In the genomic region with DNA sequence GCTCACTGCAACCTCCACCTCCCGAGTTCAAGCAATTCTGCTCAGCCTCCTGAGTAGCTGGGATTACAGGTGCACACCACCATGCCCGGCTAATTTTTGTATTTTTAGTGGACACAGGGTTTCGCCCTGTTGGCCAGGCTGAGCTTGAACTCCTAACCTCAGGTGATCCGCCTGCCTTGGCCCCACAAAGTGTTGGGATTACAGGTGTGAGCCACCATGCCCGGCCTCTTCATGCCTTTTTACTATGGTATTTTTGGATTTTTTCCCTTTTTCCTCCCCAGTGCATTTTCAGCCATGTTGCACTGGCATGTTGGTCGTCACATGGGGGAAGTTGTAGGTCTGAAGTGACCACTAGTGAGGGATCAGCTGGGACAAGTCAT, we compare ENCODE assay signal across 8 cellular contexts. TPM values are rescaled to one million over a fixed set of nuclear protein-coding genes. Genes with fewer than 3 reads are reported as not detected.
DNase-seq lines count a peak whose midpoint lies in the region; ATAC-seq, FAIRE-seq and TF ChIP-seq lines count a peak whose summit lies in the region.
"Not testable (repeated sequence)": the region's sequence is repeated elsewhere in the genome, so short reads cannot be mapped to it uniquely, and the experiment has no call there.

No MANE protein-coding gene starts in this region.

- POLR2A ChIA-PET in CD8-positive, alpha-beta T cell (lab: Charles Lee): interaction anchor here (0.8 to 2.1 kb wide), 2 partner anchors 10 to 409 kb away, joined by 3 to 8 read pairs; a partner anchor contains a TSS
- POLR2A ChIA-PET in H1 (lab: Charles Lee; ENCODE audit: partially characterized antibody): interaction anchor here (0.6 kb wide), 1 partner anchor 33 kb away, joined by 4 read pairs; no protein-coding TSS in a partner anchor

- H3K36me3 ChIP-seq in CD8-positive, alpha-beta T cell (ENCODE audit: insufficient read depth, low read length); H1 (ENCODE audit: control insufficient read depth in 2 of 4, insufficient read depth in 4 of 4, low read length in 3 of 4); kidney (ENCODE audit: control insufficient read depth in 1 of 2, insufficient read depth in 2 of 2, low read length in 2 of 2); ovary: not testable (repeated sequence)
- H3K36me3 ChIP-seq in stomach: peaks cover 9 to 35% (median 35%) of the 10 kb centered on the region in 4 donors

- H3K4me3 Mint-ChIP-seq in CD8-positive, alpha-beta T cell; neural crest cell: not testable (repeated sequence)

- not testable (repeated sequence) for H4K8ac ChIP-seq in H1 (ENCODE audit: extremely low read depth, insufficient read depth, low read length)

- TF ChIP-seq EP300 in H1 (IDR thresholded peaks at IDR 0.05; ENCODE audit: borderline replicate concordance in 1 of 2, low read depth in 2 of 2, low read length in 2 of 2); ovary (IDR thresholded peaks at IDR 0.05); stomach (IDR thresholded peaks at IDR 0.05): not testable (repeated sequence)

- peaks cover 17% of the 10 kb centered on the region for H3K4me1 Mint-ChIP-seq in CD8-positive, alpha-beta T cell (ENCODE audit: low read depth)
- not testable (repeated sequence) for H3K4me1 Mint-ChIP-seq in neural crest cell

- not testable (repeated sequence) for H3K14ac ChIP-seq in H1 (ENCODE audit: insufficient read length)

- peak overlapping the region; percentile 30 for H3K27ac Mint-ChIP-seq in CD8-positive, alpha-beta T cell
- H3K27ac Mint-ChIP-seq in neural crest cell (ENCODE audit: unreplicated experiment): peak overlapping the region; percentile 78

- TF ChIP-seq POLR2A in H1 (IDR thresholded peaks at IDR 0.05; ENCODE audit: control extremely low read depth in 1 of 2, low read depth in 2 of 2, low read length in 2 of 2); ovary (IDR thresholded peaks at IDR 0.05); stomach (IDR thresholded peaks at IDR 0.05): not testable (repeated sequence)

- H3K27me3 Mint-ChIP-seq in CD8-positive, alpha-beta T cell (ENCODE audit: low read depth); neural crest cell (ENCODE audit: low read depth): not testable (repeated sequence)

- not testable (repeated sequence) for H4K20me1 ChIP-seq in H1 (replicated peaks in 1 of 2; ENCODE audit: control insufficient read depth in 1 of 2, insufficient read depth in 2 of 2, low read length in 2 of 2)

- not testable (repeated sequence) for H2BK20ac ChIP-seq in H1 (ENCODE audit: low read length)

- not testable (repeated sequence) for H2BK120ac ChIP-seq in H1 (replicated peaks; ENCODE audit: low read depth, low read length)

- H3K4me1 ChIP-seq in CD8-positive, alpha-beta T cell (ENCODE audit: insufficient read depth, low read length); H1 (replicated peaks in 1 of 4; ENCODE audit: control insufficient read depth in 3 of 4, insufficient read depth in 4 of 4, low read length in 3 of 4); kidney (ENCODE audit: control insufficient read depth in 1 of 2, insufficient read depth in 1 of 2, low read depth in 1 of 2, low read length in 2 of 2); ovary (ENCODE audit: insufficient read depth): not testable (repeated sequence)
- peaks cover 0 to 10% (median 0%) of the 10 kb centered on the region in 4 donors for H3K4me1 ChIP-seq in stomach

- H3K4me3 ChIP-seq in CD8-positive, alpha-beta T cell (ENCODE audit: low read depth, low read length); H1 (ENCODE audit: extremely low read depth in 1 of 4, insufficient read depth in 2 of 4, low read depth in 3 of 4, low read length in 4 of 4); kidney (ENCODE audit: low read length in 2 of 2); ovary; stomach: not testable (repeated sequence)

- peak overlapping the region; percentile 81; the same call in 1 of the 2 replicates for H2BK15ac ChIP-seq in H1 (ENCODE audit: low read length)

- TF ChIP-seq CTCF in CD8-positive, alpha-beta T cell (IDR thresholded peaks at IDR 0.05); H1 (IDR thresholded peaks at IDR 0.05; ENCODE audit: control extremely low read depth in 1 of 3, insufficient read depth in 1 of 3, low read depth in 1 of 3, low read length in 3 of 3); kidney (IDR thresholded peaks at IDR 0.05; ENCODE audit: borderline replicate concordance, extremely low read depth, insufficient read depth); neural crest cell (conservative IDR thresholded peaks at IDR 0.05); ovary (IDR thresholded peaks at IDR 0.05); stomach (IDR thresholded peaks at IDR 0.05): not testable (repeated sequence)

- peak overlapping the region; percentile 48; the same call in 1 of the 2 replicates for H3K18ac ChIP-seq in H1 (ENCODE audit: extremely low read depth, low read length)

- H3K4me2 ChIP-seq in H1 (ENCODE audit: insufficient read depth in 1 of 2, low read depth in 2 of 2, low read length in 2 of 2): not testable (repeated sequence)

- FAIRE-seq in H1 (lab: Jason Lieb, UNC); kidney (lab: Jason Lieb, UNC): not testable (repeated sequence)

- H2AFZ ChIP-seq in H1 (ENCODE audit: low read length): not testable (repeated sequence)

- H2AK5ac ChIP-seq in H1 (ENCODE audit: low read depth, low read length): not testable (repeated sequence)

- peak overlapping the region; percentile 22 for H4K5ac ChIP-seq in H1 (ENCODE audit: insufficient read length, low read depth, low read length)

- WGBS in H1 (ENCODE audit: extremely low coverage in 1 of 2, insufficient coverage in 1 of 2, insufficient read length in 1 of 2, insufficient replicate concordance in 2 of 2, low coverage in 1 of 2, low lambda C conversion rate in 2 of 2, missing lambda C conversion rate in 1 of 2), 2 experiments: 92% methylated on average over 5 of the region's 6 CpGs; no CpG with 5 or more reads in 1 of the 2 experiments
- WGBS in ovary, 3 donors: 92 to 95% (median 94%) methylated on average over 6 of the region's 6 CpGs
- 88 to 96% (median 93%) methylated on average over 6 of the region's 6 CpGs for WGBS in stomach, 5 donors

- 0 out of 2 replicates have a peak overlapping the region, but pooled peaks have one; percentile 35 for H2BK5ac ChIP-seq in H1 (ENCODE audit: low read depth, low read length)

- ATAC-seq in CD8-positive, alpha-beta T cell: not testable (repeated sequence)

- peaks cover 25% of the 10 kb centered on the region for H3K36me3 Mint-ChIP-seq in CD8-positive, alpha-beta T cell
- H3K36me3 Mint-ChIP-seq in neural crest cell (ENCODE audit: low read depth): not testable (repeated sequence)

- H3K4ac ChIP-seq in H1 (replicated peaks; ENCODE audit: insufficient read length, low read depth, low read length): not testable (repeated sequence)

- not testable (repeated sequence) for H3K9ac ChIP-seq in H1 (replicated peaks in 1 of 4; ENCODE audit: extremely low read depth in 1 of 4, low read depth in 3 of 4, low read length in 3 of 4); kidney (ENCODE audit: low read length in 2 of 2)

- H3K27me3 ChIP-seq in CD8-positive, alpha-beta T cell (ENCODE audit: insufficient read depth, low read length); H1 (replicated peaks in 1 of 4; ENCODE audit: control insufficient read depth in 3 of 4, extremely low read depth in 1 of 4, insufficient read depth in 3 of 4, low read length in 3 of 4); ovary; stomach: not testable (repeated sequence)

- H4K91ac ChIP-seq in H1 (replicated peaks; ENCODE audit: insufficient read length, low read length): not testable (repeated sequence)

- H3K27ac ChIP-seq in CD8-positive, alpha-beta T cell (ENCODE audit: low read depth, low read length); H1 (ENCODE audit: low read depth, low read length); kidney (ENCODE audit: low read depth in 2 of 2, low read length in 2 of 2); ovary; stomach: not testable (repeated sequence)

- TF ChIP-seq RAD21 in H1 (IDR thresholded peaks at IDR 0.05 in 1 of 2, conservative IDR thresholded peaks at IDR 0.05 in 1 of 2; ENCODE audit: low read depth in 2 of 2, low read length in 2 of 2): not testable (repeated sequence)

- H2BK12ac ChIP-seq in H1 (ENCODE audit: low read depth, low read length): peak overlapping the region; percentile 50; the same call in 1 of the 2 replicates

- peaks cover 13% of the 10 kb centered on the region; the same call in 1 of the 2 replicates for H3K23me2 ChIP-seq in H1 (ENCODE audit: low read depth, low read length)

- peak in 1 of 7 experiments; percentile 46 for DNase-seq in CD8-positive, alpha-beta T cell
- DNase-seq in activated effector memory CD4-positive, alpha-beta T cell treated with anti-CD3 and anti-CD28 coated beads, Interleukin-2, amount 50 U/mL, for 16 hours: peak; percentile 39
- DNase-seq in H1 (ENCODE audit: low read depth in 1 of 2, low spot score in 2 of 2); neural crest cell (ENCODE audit: low read depth, low spot score): not testable (repeated sequence)
- peak; percentile 37 for DNase-seq in kidney
- DNase-seq in ovary: peak in 4 of 5 donors; percentile 4 to 19 (median 6)
- DNase-seq in stomach: peak; percentile 4

- H3K9me3 Mint-ChIP-seq in CD8-positive, alpha-beta T cell; neural crest cell: not testable (repeated sequence)

- not testable (repeated sequence) for H3K79me2 ChIP-seq in H1 (ENCODE audit: control insufficient read depth in 1 of 2, insufficient read depth in 2 of 2, low read length in 2 of 2)

- H3K79me1 ChIP-seq in H1 (ENCODE audit: low read depth, low read length): not testable (repeated sequence)

- CTCF ChIA-PET in CD8-positive, alpha-beta T cell (lab: Charles Lee): interaction anchor here (1.0 kb wide), 1 partner anchor 30 kb away, joined by 3 read pairs; no protein-coding TSS in a partner anchor
- CTCF ChIA-PET in H1 (lab: Charles Lee; ENCODE audit: partially characterized antibody): interaction anchor here (0.6 to 9.6 kb wide), 10 partner anchors 11 to 277 kb away, joined by 3 to 172 read pairs (median 4); no protein-coding TSS in a partner anchor

- intact Hi-C loops in CD8-positive, alpha-beta T cell (cut with DNase I, micrococcal nuclease); kidney (cut with DNase I); ovary (cut with DNase I); stomach (cut with DNase I; ENCODE audit: low total_unique reads): not testable (repeated sequence)

- not testable (repeated sequence) for H3K9me3 ChIP-seq in CD8-positive, alpha-beta T cell (ENCODE audit: low read length); H1 (ENCODE audit: insufficient read depth in 2 of 2, low read depth in 1 of 2, low read length in 1 of 2); kidney (ENCODE audit: control insufficient read depth in 1 of 2, low read length in 2 of 2); ovary; stomach

- H3K56ac ChIP-seq in H1 (replicated peaks; ENCODE audit: insufficient read length, low read depth, low read length): not testable (repeated sequence)

- H3K23ac ChIP-seq in H1 (ENCODE audit: insufficient read length): not testable (repeated sequence)

RNA-seq across cellular contexts. Expression of a gene that starts 9.4 kb away (rescaled TPM):
- total RNA-seq in CD8-positive, alpha-beta T cell: 10 to 100 TPM; 86.0 to 88.1 TPM
- polyA plus RNA-seq in PFSK-1 (2012; ENCODE audit: insufficient read length, low read depth): 38.9 TPM
- 7.0 and 9.4 TPM in 2 replicates for total RNA-seq in H1 (2021; fragmentation: NEBNext Ultra II Directional; extraction: Animal tissue kit (Norgen Biotek cat#: 25700))
- 7.1 and 12.8 TPM in 2 replicates for polyA plus RNA-seq in H1 (2011; rRNA removed)
- polyA plus RNA-seq in H1 (2011; cell fraction: cytosol; rRNA removed): 11.4 TPM
- polyA plus RNA-seq in H1 (2011; cell fraction: nucleus; rRNA removed): 56.1 TPM
- polyA plus RNA-seq in H1 (2012, experiment 1 of 2): 4.9 to 6.9 TPM (median 6.6 TPM) in 4 replicates
- 4.4 TPM for polyA plus RNA-seq in H1 (2012, experiment 2 of 2)
- 3.8 TPM for polyA plus RNA-seq in H1 (2013, experiment 1 of 2)
- 4.3 TPM for polyA plus RNA-seq in H1 (2013, experiment 2 of 2)
- polyA minus RNA-seq in H1 (2011; rRNA and poly(A)+ RNA removed): 6.0 and 7.2 TPM in 2 replicates
- polyA minus RNA-seq in H1 (2011; cell fraction: cytosol; rRNA and poly(A)+ RNA removed): 5.5 TPM
- 14.8 TPM for polyA minus RNA-seq in H1 (2011; cell fraction: nucleus; rRNA and poly(A)+ RNA removed)
- total RNA-seq in kidney: 29.2 TPM
- polyA plus RNA-seq in kidney (ENCODE audit: insufficient read depth, low read depth, low replicate concordance): 43.2 TPM
- total RNA-seq in neural crest cell: 6.8 and 7.2 TPM in 2 replicates
- 10 to 100 TPM in 6 of 7 donors, 1 to 10 TPM in 1; 10.0 to 42.4 (median 26.7) TPM for total RNA-seq in ovary
- 10 to 100 TPM in 1 of 2 donors, 1 to 10 TPM in 1; 5.5 to 64.4 TPM for polyA plus RNA-seq in ovary
- total RNA-seq in stomach: 100 to 1,000 TPM in 1 of 5 donors, 10 to 100 TPM in 4; 22.0 to 113 (median 56.6) TPM
- 10 to 100 TPM; 25.7 to 36.3 (median 34.4) TPM for polyA plus RNA-seq in stomach

RNA-seq across cellular contexts. Expression of a gene that starts 53.2 kb away (rescaled TPM):
- 1 to 10 TPM; 2.7 to 3.2 TPM for total RNA-seq in CD8-positive, alpha-beta T cell
- polyA plus RNA-seq in PFSK-1 (2012; ENCODE audit: insufficient read length, low read depth): 39.5 TPM
- total RNA-seq in H1 (2021; fragmentation: NEBNext Ultra II Directional; extraction: Animal tissue kit (Norgen Biotek cat#: 25700)): 31.4 and 31.6 TPM in 2 replicates
- 27.6 and 32.3 TPM in 2 replicates for polyA plus RNA-seq in H1 (2011; rRNA removed)
- 31.9 TPM for polyA plus RNA-seq in H1 (2011; cell fraction: cytosol; rRNA removed)
- polyA plus RNA-seq in H1 (2011; cell fraction: nucleus; rRNA removed): 34.9 TPM
- polyA plus RNA-seq in H1 (2012, experiment 1 of 2): 18.1 to 34.6 TPM (median 28.5 TPM) in 4 replicates
- 24.7 TPM for polyA plus RNA-seq in H1 (2012, experiment 2 of 2)
- 45.7 TPM for polyA plus RNA-seq in H1 (2013, experiment 1 of 2)
- polyA plus RNA-seq in H1 (2013, experiment 2 of 2): 44.4 TPM
- polyA minus RNA-seq in H1 (2011; rRNA and poly(A)+ RNA removed): 12.9 and 17.4 TPM in 2 replicates
- polyA minus RNA-seq in H1 (2011; cell fraction: cytosol; rRNA and poly(A)+ RNA removed): 14.2 TPM
- 13.5 TPM for polyA minus RNA-seq in H1 (2011; cell fraction: nucleus; rRNA and poly(A)+ RNA removed)
- total RNA-seq in kidney: 7.4 TPM
- 10.5 TPM for polyA plus RNA-seq in kidney (ENCODE audit: insufficient read depth, low read depth, low replicate concordance)
- 70.8 and 74.0 TPM in 2 replicates for total RNA-seq in neural crest cell
- total RNA-seq in ovary: 10 to 100 TPM in 3 of 7 donors, 1 to 10 TPM in 4; 5.3 to 14.3 (median 7.3) TPM
- 1 to 10 TPM; 8.9 to 10.0 TPM for polyA plus RNA-seq in ovary
- total RNA-seq in stomach: 10 to 100 TPM in 4 of 5 donors, 1 to 10 TPM in 1; 5.3 to 50.9 (median 15.6) TPM
- polyA plus RNA-seq in stomach: 10 to 100 TPM in 2 of 3 donors, 1 to 10 TPM in 1; 6.3 to 11.6 (median 10.6) TPM
